ENCODE assay signal across 8 cellular contexts in genomic region chr1:9235123-9235513, GRCh38. TPM values are rescaled to one million over a fixed set of nuclear protein-coding genes. Genes with fewer than 3 reads are reported as not detected.
DNase-seq lines count a peak whose midpoint lies in the region; ATAC-seq and TF ChIP-seq lines count a peak whose summit lies in the region.

No MANE protein-coding gene starts in this region.

- no peaks in the 10 kb centered on the region for H3K9me3 ChIP-seq in CD8-positive, alpha-beta memory T cell (ENCODE audit: low read length)
- H3K9me3 ChIP-seq in mucosa of rectum (ENCODE audit: control insufficient read depth in 2 of 2, low read length in 2 of 2), result no peaks in the 10 kb centered on the region

- H3K4me1 Mint-ChIP-seq in CD8-positive, alpha-beta memory T cell, result peaks cover 40 to 51% (median 43%) of the 10 kb centered on the region in 3 donors

- peak; percentile 33 for ATAC-seq in GM19438 (IDR thresholded peaks at IDR 0.05; ENCODE audit: low read depth, unreplicated experiment)

- peaks cover 36% of the 10 kb centered on the region for H3K4me1 ChIP-seq in CD8-positive, alpha-beta memory T cell (ENCODE audit: insufficient read depth, low read length)
- H3K4me1 ChIP-seq in mucosa of rectum (ENCODE audit: control insufficient read depth in 2 of 2, insufficient read depth in 2 of 2, low read length in 2 of 2), result peaks cover 23 to 28% of the 10 kb centered on the region in 2 donors

- POLR2A ChIA-PET in CD8-positive, alpha-beta memory T cell (lab: Charles Lee), result interaction anchor here (0.7 kb wide), 1 partner anchor 57 kb away, joined by 3 read pairs; no protein-coding TSS in a partner anchor

- DNase-seq in CD8-positive, alpha-beta memory T cell, result no peak
- DNase-seq in NCI-H460 (ENCODE audit: extremely low read depth, low read depth), result peak; percentile 7
- DNase-seq in choroid plexus epithelial cell (ENCODE audit: low read depth), result peak; percentile 63
- no peak for DNase-seq in medulla oblongata (ENCODE audit: extremely low spot score)
- DNase-seq in superior temporal gyrus (ENCODE audit: extremely low spot score), result no peak
- no peak for DNase-seq in stimulated activated CD4-positive, alpha-beta T cell treated with anti-CD3 and anti-CD28 coated beads, Interleukin-12 subunit alpha, Interleukin-12 subunit beta, amount 100 ng/mL, for 4 hours

- H3K27me3 Mint-ChIP-seq in CD8-positive, alpha-beta memory T cell, result no peaks in the 10 kb centered on the region

- peak overlapping the region; percentile 81 for H3K4me3 ChIP-seq in CD8-positive, alpha-beta memory T cell (ENCODE audit: low read length)
- H3K4me3 ChIP-seq in choroid plexus epithelial cell (ENCODE audit: low read depth, low read length) (peak overlapping the region; percentile 67), mucosa of rectum (ENCODE audit: low read length in 2 of 2) (peak overlapping the region; percentile 65 to 88)

- peaks cover 0 to 5% (median 0%) of the 10 kb centered on the region in 3 donors for H3K36me3 Mint-ChIP-seq in CD8-positive, alpha-beta memory T cell

- CTCF ChIA-PET in CD8-positive, alpha-beta memory T cell (lab: Charles Lee), result interaction anchor here (0.6 to 1.5 kb wide), 6 partner anchors 10 to 261 kb away, joined by 3 to 4 read pairs (median 3); no protein-coding TSS in a partner anchor

- peak overlapping the region; percentile 80 for H3K27ac ChIP-seq in CD8-positive, alpha-beta memory T cell (ENCODE audit: low read depth, low read length)
- peak overlapping the region; percentile 95 for H3K27ac ChIP-seq in mucosa of rectum (ENCODE audit: low read depth in 2 of 2, low read length in 2 of 2)

- no peak for TF ChIP-seq CTCF in choroid plexus epithelial cell (conservative IDR thresholded peaks at IDR 0.05; ENCODE audit: low read depth, low read length)

- H3K27ac Mint-ChIP-seq in CD8-positive, alpha-beta memory T cell, result peak overlapping the region; percentile 81 to 95 (median 90)

- H3K9me3 Mint-ChIP-seq in CD8-positive, alpha-beta memory T cell, result no peaks in the 10 kb centered on the region

- peak overlapping the region; percentile 84 to 94 (median 88) for H3K4me3 Mint-ChIP-seq in CD8-positive, alpha-beta memory T cell

- H3K27me3 ChIP-seq in CD8-positive, alpha-beta memory T cell (ENCODE audit: insufficient read depth, low read length, poor library complexity, severe bottlenecking), result no peaks in the 10 kb centered on the region
- no peaks in the 10 kb centered on the region for H3K27me3 ChIP-seq in mucosa of rectum (ENCODE audit: control insufficient read depth in 2 of 2, insufficient read depth in 2 of 2, low read length in 2 of 2)

- no peaks in the 10 kb centered on the region for H3K36me3 ChIP-seq in CD8-positive, alpha-beta memory T cell (ENCODE audit: insufficient read depth, low read length)
- peaks cover 0 to 2% of the 10 kb centered on the region in 2 donors for H3K36me3 ChIP-seq in mucosa of rectum (ENCODE audit: control insufficient read depth in 2 of 2, insufficient read depth in 2 of 2, low read length in 2 of 2)

- peak overlapping the region; percentile 94 to 96 for H3K9ac ChIP-seq in mucosa of rectum (ENCODE audit: low read depth in 1 of 2, low read length in 2 of 2)

RNA-seq across cellular contexts. Expression of gene H6PD, which starts 0.5 kb away (rescaled TPM):
- 1 to 10 TPM; 7.8 to 7.9 TPM for total RNA-seq in CD8-positive, alpha-beta memory T cell
- 11.6 TPM for polyA plus RNA-seq in CD8-positive, alpha-beta memory T cell
- total RNA-seq in NCI-H460 (2014; rRNA removed; shearing (Covaris generic)), result 12.2 and 14.0 TPM in 2 replicates
- polyA plus RNA-seq in NCI-H460 (2014; cell fraction: nucleus; rRNA removed), result 11.3 and 15.9 TPM in 2 replicates

RNA-seq across cellular contexts. Expression of gene SPSB1, which starts 57.6 kb away (rescaled TPM):
- 1 to 10 TPM in 1 of 2 experiments, under 1 TPM in 1; 0.92 to 1.2 TPM for total RNA-seq in CD8-positive, alpha-beta memory T cell
- polyA plus RNA-seq in CD8-positive, alpha-beta memory T cell, result 2.8 TPM
- total RNA-seq in NCI-H460 (2014; rRNA removed; shearing (Covaris generic)), result 11.6 and 14.4 TPM in 2 replicates
- 3.4 and 5.6 TPM in 2 replicates for polyA plus RNA-seq in NCI-H460 (2014; cell fraction: nucleus; rRNA removed)

Comparison
In these comparisons a context has a peak if more than half of its experiments do, and no peak if none do; other contexts are left out.
1. DNase-seq: peak in NCI-H460 (single experiment) and choroid plexus epithelial cell (single experiment); none in CD8-positive, alpha-beta memory T cell (0 of 5), medulla oblongata (single experiment), superior temporal gyrus (single experiment) and stimulated activated CD4-positive, alpha-beta T cell treated with anti-CD3 and anti-CD28 coated beads, Interleukin-12 subunit alpha, Interleukin-12 subunit beta, amount 100 ng/mL, for 4 hours (single experiment).
2. Peak in every context shown above with its lines, with median percentiles within 50 percentile points of each other: H3K4me3 ChIP-seq.